In the genomic region with DNA sequence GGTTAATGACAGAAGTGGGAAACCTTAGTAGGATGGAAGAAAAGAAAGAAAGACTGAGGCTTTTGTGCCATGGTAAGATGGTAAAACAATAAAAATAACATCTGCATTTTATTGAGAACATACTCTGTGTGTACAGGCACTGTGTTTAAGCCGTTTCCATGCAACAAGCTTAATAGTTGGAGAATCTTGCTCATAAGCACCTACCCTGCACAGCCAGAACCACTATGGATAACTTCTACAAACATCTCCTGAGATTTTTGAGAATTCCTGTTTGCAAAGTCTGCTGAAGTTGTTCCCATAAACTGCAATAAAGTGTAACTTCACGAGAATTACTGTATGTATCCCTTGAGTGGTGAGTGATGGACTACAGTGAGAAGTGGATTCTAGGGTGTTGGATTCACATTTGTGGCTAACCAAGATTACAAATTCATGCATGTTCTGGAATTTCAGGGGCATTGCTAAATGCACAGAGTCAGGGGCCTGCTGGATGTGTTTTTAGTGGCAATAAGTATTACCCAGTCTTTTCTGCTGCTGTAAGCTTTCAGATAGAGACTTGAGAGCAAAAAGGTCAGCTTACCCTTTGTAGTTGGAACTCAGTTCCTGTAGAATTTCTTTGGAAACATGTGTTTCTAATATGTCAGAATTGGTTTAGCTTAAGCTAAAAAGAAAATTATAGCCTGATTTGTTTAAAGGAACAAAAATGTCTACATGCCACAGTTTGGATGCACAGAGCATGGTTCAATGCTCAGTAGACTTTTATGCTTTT, we compare ENCODE assay signal across 1 cellular context.
TF ChIP-seq lines count a peak whose summit lies in the region.

No MANE protein-coding gene starts in this region.

TF ChIP-seq in SK-N-SH treated with all-trans-retinoic acid at 6 μM for 48 hours, 23 proteins besides CTCF, POLR2A, EP300 and RAD21 (continued from another document):
- TF ChIP-seq, protein P1, sequence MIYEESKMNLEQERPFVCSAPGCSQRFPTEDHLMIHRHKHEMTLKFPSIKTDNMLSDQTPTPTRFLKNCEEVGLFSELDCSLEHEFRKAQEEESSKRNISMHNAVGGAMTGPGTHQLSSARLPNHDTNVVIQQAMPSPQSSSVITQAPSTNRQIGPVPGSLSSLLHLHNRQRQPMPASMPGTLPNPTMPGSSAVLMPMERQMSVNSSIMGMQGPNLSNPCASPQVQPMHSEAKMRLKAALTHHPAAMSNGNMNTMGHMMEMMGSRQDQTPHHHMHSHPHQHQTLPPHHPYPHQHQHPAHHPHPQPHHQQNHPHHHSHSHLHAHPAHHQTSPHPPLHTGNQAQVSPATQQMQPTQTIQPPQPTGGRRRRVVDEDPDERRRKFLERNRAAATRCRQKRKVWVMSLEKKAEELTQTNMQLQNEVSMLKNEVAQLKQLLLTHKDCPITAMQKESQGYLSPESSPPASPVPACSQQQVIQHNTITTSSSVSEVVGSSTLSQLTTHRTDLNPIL (CRISPR knock-in tag; IDR thresholded peaks at IDR 0.05; ENCODE audit: low read depth): no peak
- no peak for TF ChIP-seq ARNTL (CRISPR knock-in tag; IDR thresholded peaks at IDR 0.05; ENCODE audit: borderline replicate concordance, low read depth)
- no peak for TF ChIP-seq ZNF70 (CRISPR knock-in tag; IDR thresholded peaks at IDR 0.05)
- TF ChIP-seq TOX (CRISPR knock-in tag; IDR thresholded peaks at IDR 0.05; ENCODE audit: borderline replicate concordance): no peak
- no peak for TF ChIP-seq RARB (CRISPR knock-in tag; IDR thresholded peaks at IDR 0.05)
- TF ChIP-seq, protein P2, sequence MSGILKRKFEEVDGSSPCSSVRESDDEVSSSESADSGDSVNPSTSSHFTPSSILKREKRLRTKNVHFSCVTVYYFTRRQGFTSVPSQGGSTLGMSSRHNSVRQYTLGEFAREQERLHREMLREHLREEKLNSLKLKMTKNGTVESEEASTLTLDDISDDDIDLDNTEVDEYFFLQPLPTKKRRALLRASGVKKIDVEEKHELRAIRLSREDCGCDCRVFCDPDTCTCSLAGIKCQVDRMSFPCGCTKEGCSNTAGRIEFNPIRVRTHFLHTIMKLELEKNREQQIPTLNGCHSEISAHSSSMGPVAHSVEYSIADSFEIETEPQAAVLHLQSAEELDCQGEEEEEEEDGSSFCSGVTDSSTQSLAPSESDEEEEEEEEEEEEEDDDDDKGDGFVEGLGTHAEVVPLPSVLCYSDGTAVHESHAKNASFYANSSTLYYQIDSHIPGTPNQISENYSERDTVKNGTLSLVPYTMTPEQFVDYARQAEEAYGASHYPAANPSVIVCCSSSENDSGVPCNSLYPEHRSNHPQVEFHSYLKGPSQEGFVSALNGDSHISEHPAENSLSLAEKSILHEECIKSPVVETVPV (CRISPR knock-in tag; IDR thresholded peaks at IDR 0.05): no peak
- TF ChIP-seq, protein P3, sequence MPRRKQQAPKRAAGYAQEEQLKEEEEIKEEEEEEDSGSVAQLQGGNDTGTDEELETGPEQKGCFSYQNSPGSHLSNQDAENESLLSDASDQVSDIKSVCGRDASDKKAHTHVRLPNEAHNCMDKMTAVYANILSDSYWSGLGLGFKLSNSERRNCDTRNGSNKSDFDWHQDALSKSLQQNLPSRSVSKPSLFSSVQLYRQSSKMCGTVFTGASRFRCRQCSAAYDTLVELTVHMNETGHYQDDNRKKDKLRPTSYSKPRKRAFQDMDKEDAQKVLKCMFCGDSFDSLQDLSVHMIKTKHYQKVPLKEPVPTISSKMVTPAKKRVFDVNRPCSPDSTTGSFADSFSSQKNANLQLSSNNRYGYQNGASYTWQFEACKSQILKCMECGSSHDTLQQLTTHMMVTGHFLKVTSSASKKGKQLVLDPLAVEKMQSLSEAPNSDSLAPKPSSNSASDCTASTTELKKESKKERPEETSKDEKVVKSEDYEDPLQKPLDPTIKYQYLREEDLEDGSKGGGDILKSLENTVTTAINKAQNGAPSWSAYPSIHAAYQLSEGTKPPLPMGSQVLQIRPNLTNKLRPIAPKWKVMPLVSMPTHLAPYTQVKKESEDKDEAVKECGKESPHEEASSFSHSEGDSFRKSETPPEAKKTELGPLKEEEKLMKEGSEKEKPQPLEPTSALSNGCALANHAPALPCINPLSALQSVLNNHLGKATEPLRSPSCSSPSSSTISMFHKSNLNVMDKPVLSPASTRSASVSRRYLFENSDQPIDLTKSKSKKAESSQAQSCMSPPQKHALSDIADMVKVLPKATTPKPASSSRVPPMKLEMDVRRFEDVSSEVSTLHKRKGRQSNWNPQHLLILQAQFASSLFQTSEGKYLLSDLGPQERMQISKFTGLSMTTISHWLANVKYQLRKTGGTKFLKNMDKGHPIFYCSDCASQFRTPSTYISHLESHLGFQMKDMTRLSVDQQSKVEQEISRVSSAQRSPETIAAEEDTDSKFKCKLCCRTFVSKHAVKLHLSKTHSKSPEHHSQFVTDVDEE (CRISPR knock-in tag; IDR thresholded peaks at IDR 0.05): no peak
- TF ChIP-seq, protein P4, sequence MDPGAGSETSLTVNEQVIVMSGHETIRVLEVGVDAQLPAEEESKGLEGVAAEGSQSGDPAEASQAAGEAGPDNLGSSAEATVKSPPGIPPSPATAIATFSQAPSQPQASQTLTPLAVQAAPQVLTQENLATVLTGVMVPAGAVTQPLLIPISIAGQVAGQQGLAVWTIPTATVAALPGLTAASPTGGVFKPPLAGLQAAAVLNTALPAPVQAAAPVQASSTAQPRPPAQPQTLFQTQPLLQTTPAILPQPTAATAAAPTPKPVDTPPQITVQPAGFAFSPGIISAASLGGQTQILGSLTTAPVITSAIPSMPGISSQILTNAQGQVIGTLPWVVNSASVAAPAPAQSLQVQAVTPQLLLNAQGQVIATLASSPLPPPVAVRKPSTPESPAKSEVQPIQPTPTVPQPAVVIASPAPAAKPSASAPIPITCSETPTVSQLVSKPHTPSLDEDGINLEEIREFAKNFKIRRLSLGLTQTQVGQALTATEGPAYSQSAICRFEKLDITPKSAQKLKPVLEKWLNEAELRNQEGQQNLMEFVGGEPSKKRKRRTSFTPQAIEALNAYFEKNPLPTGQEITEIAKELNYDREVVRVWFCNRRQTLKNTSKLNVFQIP (CRISPR knock-in tag; IDR thresholded peaks at IDR 0.05; ENCODE audit: borderline replicate concordance, low read depth): no peak
- no peak for TF ChIP-seq ZFP3 (CRISPR knock-in tag; IDR thresholded peaks at IDR 0.05)
